15 cellular contexts compared by ENCODE assay signal in the genomic region with DNA sequence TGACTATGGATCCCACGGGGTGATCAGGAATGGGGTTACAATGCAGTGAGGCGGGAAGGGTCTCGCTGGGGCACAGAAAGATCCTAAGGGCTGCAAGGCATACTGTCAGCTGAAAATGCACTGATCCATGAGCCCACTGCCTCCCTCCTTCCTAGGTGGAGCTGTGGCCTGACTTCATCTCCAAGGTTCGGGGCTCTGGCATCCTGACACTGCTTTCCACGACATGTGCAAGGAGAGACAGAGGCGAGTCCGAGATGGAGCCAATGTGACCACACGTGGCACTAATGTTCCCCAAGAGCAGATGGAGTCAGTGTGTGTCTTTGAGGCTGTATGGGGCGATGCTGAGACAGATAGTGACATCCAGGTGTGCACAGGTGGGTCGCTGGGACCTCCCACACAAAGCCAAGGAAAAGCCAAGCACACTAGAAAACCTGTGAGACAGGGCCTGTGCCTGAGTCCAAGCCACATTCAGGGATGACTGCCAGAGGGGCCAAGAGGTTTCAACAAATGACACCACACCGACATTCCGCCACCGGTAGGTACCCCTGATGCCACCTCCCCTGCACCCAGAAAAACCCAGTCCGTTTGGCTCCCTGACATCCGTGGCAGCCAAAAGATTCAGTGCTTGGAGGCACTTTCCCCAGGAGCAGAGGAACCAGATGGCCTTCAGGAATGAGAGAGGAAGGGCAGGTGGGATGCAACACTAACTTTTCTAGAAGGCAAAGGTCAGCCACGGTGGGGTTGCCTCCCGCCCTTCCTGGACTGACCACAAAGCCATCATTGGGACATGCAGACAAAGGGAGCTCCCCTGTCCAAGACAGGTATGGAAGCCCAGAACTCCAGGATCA. TPM values are rescaled to one million over a fixed set of nuclear protein-coding genes. Genes with fewer than 3 reads are reported as not detected.
"Had no signal": no experiment of that assay in that cellular context is flagged by ENCODE, and none has a peak within 500 bp of the region (broad histone marks: within the 10 kb centered on the region; RNA-seq: fewer than 3 reads in every experiment).

No MANE protein-coding gene starts in this region.

RNA-seq across cellular contexts. Expression of gene KCNJ18, which starts 17.2 kb away (rescaled TPM):
- total RNA-seq: activated CD4-positive, alpha-beta T cell treated with anti-CD3 and anti-CD28 coated beads for 36 hours; activated CD4-positive, alpha-beta T cell treated with anti-CD3 and anti-CD28 coated beads, Interleukin-2, amount 10 ng/mL, durations not matched to agents 7 days and 5 days; activated CD8-positive, alpha-beta T cell treated with anti-CD3 and anti-CD28 coated beads, Interleukin-2, amount 10 ng/mL, durations not matched to agents 7 days and 5 days; activated naive CD8-positive, alpha-beta T cell treated with anti-CD3 and anti-CD28 coated beads, Interleukin-2, amount 10 ng/mL, durations not matched to agents 7 days and 5 days; activated T-cell treated with anti-CD3 and anti-CD28 coated beads, Interleukin-2, amount 50 U/mL, for 72 hours; activated T-helper 17 cell treated with anti-CD3 and anti-CD28 coated beads, Interleukin-2, amount 50 U/mL, for 72 hours; ascending aorta; cardiac muscle cell; M059J; Right ventricle myocardium inferior; SK-MEL-5; T-cell; T-helper 17 cell; WTC11 had no signal
- polyA plus RNA-seq: adipose tissue, cardiac muscle cell had no signal
